ENCODE assay signal across 1 cellular context in the genomic region with DNA sequence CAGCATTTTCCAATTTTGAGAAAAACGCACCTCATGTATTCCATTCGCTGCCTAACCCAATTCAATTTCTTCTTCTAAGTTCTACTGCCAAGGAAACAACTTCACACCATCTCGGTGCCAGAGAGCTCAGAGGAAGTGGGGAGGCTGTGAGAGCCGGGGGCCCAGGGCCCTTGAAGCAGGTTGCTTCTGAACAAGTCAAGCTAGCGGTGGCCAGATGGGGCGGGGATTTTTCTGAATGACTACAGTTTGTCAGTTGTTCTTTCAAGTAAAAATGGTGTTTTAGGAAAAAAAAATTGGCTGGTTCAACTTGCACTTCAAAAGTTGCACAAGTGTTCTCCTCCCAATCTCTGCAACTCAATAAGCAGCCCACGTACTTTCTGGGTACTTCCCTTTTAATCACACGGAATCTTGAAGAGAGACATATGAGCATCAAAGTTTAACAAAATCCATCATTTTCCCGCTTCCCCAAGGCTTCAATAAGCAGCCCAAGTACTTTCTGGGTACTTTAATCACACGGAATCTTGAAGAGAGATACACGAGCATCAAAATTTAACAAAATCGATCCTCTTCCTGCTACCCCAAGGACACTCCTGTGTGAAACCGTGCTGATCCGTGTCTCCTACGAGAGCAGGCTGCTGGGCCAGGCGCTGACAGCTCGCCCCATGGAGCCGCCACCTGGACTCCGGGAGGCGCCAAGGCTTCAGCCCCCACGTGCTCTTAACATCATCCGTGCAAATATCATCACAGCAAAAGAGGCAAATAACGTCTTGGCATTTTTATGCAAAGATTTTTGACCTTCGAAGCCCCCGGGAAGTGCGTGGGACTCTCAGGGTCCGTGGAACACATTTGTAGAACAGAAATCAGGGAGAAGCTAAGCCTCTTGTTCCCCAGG.
TF ChIP-seq lines count a peak whose summit lies in the region.

No MANE protein-coding gene starts in this region.

TF ChIP-seq in HCT116, 20 proteins besides CTCF, POLR2A, EP300 and RAD21 (continued from another document):
- TF ChIP-seq, protein P1, sequence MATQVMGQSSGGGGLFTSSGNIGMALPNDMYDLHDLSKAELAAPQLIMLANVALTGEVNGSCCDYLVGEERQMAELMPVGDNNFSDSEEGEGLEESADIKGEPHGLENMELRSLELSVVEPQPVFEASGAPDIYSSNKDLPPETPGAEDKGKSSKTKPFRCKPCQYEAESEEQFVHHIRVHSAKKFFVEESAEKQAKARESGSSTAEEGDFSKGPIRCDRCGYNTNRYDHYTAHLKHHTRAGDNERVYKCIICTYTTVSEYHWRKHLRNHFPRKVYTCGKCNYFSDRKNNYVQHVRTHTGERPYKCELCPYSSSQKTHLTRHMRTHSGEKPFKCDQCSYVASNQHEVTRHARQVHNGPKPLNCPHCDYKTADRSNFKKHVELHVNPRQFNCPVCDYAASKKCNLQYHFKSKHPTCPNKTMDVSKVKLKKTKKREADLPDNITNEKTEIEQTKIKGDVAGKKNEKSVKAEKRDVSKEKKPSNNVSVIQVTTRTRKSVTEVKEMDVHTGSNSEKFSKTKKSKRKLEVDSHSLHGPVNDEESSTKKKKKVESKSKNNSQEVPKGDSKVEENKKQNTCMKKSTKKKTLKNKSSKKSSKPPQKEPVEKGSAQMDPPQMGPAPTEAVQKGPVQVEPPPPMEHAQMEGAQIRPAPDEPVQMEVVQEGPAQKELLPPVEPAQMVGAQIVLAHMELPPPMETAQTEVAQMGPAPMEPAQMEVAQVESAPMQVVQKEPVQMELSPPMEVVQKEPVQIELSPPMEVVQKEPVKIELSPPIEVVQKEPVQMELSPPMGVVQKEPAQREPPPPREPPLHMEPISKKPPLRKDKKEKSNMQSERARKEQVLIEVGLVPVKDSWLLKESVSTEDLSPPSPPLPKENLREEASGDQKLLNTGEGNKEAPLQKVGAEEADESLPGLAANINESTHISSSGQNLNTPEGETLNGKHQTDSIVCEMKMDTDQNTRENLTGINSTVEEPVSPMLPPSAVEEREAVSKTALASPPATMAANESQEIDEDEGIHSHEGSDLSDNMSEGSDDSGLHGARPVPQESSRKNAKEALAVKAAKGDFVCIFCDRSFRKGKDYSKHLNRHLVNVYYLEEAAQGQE (IDR thresholded peaks at IDR 0.05; ENCODE audit: low read depth) = no peak
